In the genomic region with DNA sequence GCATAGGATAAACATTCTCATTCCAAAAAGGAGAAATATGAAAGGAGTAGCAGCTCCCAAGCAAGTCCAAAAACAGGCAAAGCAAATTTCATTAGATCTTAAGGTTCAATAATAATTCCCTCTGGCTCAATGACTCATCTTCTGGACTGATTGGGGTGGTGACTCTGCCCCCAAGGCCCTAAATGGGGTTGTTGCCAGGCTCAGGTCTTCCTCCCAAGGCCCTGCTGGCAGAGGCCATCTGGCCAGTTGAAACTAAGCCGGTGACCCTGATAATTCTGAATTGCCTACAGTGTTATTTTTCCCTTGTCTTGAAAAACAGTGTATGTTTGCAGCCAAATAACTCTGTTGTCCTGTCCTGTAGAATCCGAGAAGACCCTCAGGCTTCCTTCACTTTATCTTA, we compare ENCODE assay signal across 6 cellular contexts.
DNase-seq lines count a peak whose midpoint lies in the region; ATAC-seq and TF ChIP-seq lines count a peak whose summit lies in the region.
"Not testable (repeated sequence)": the region's sequence is repeated elsewhere in the genome, so short reads cannot be mapped to it uniquely, and the experiment has no call there.

No MANE protein-coding gene starts in this region.

- BruUV-seq in MCF 10A (replicated peaks; lab: Mats Ljungman, UMichigan), result not testable (repeated sequence)

- intact Hi-C loops in MCF 10A (cut with micrococcal nuclease), result not testable (repeated sequence)

- not testable (repeated sequence) for H3K36me3 Mint-ChIP-seq in MCF 10A (ENCODE audit: insufficient read depth, unreplicated experiment)

- in situ Hi-C loops in G401 (cut with HindIII; ENCODE audit: low sequenced_read_pairs), result not testable (repeated sequence)

- CTCF ChIA-PET in MCF 10A (lab: Yijun Ruan, JAX), result interaction anchor here (0.6 kb wide), 1 partner anchor 1116 kb away, joined by 3 read pairs; no protein-coding TSS in a partner anchor

- not testable (repeated sequence) for H3K4me1 Mint-ChIP-seq in MCF 10A (ENCODE audit: insufficient read depth, unreplicated experiment)

- H3K27me3 ChIP-seq in MG63, foreskin keratinocyte: not testable (repeated sequence)

- H3K4me3 Mint-ChIP-seq in MCF 10A (ENCODE audit: unreplicated experiment), result not testable (repeated sequence)

- peak overlapping the region; percentile 32 for H3K27ac Mint-ChIP-seq in MCF 10A (ENCODE audit: low read depth, unreplicated experiment)

- not testable (repeated sequence) for H3K36me3 ChIP-seq in MG63

- not testable (repeated sequence) for H3K9me3 ChIP-seq in MG63

- H3K4me1 ChIP-seq in foreskin keratinocyte, result not testable (repeated sequence)

- DNase-seq in G401 (ENCODE audit: low spot score) (peak; percentile 76), MG63 (peak; percentile 0), RPMI7951 (ENCODE audit: low read depth) (peak; percentile 25), cerebellar cortex (ENCODE audit: low spot score) (peak; percentile 69)
- not testable (repeated sequence) for DNase-seq in MCF 10A (ENCODE audit: unreplicated experiment); foreskin keratinocyte

- ATAC-seq in foreskin keratinocyte, result peak; percentile 50

- not testable (repeated sequence) for TF ChIP-seq CTCF in MCF 10A (IDR thresholded peaks at IDR 0.05; ENCODE audit: unreplicated experiment); foreskin keratinocyte (conservative IDR thresholded peaks at IDR 0.05)

- POLR2A ChIA-PET in MCF 10A (lab: Yijun Ruan, JAX), result not testable (repeated sequence)

- H3K9me3 Mint-ChIP-seq in MCF 10A (ENCODE audit: unreplicated experiment), result not testable (repeated sequence)

- not testable (repeated sequence) for H3K4me3 ChIP-seq in MG63

- not testable (repeated sequence) for H3K27ac ChIP-seq in foreskin keratinocyte

- H3K27me3 Mint-ChIP-seq in MCF 10A (ENCODE audit: insufficient read depth, unreplicated experiment), result not testable (repeated sequence)
